ENCODE assay signal across 12 cellular contexts in genomic region chr10:86440874-86441838, GRCh38.
DNase-seq lines count a peak whose midpoint lies in the region; TF ChIP-seq lines count a peak whose summit lies in the region.
"Had no signal": no experiment of that assay in that cellular context is flagged by ENCODE, and none has a peak within 500 bp of the region (broad histone marks: within the 10 kb centered on the region; RNA-seq: fewer than 3 reads in every experiment).

No MANE protein-coding gene starts in this region.

- H3K27me3 ChIP-seq in MM.1S (replicated peaks; ENCODE audit: insufficient read depth, low read length) (no peaks in the 10 kb centered on the region), HAP-1 (ENCODE audit: low read depth) (no peaks in the 10 kb centered on the region)
- H3K27me3 ChIP-seq: pancreas had no signal

- H3K4me1 Mint-ChIP-seq in T-helper 2 cell treated with Interferon-gamma antibody and Interleukin-4, amounts not matched to agents 5 μg/mL and 100 μg/mL, for 36 hours (ENCODE audit: low read depth) = peaks cover 20% of the 10 kb centered on the region

- H3K9me2 ChIP-seq in MM.1S (replicated peaks; ENCODE audit: insufficient read depth, low read length) = no peaks in the 10 kb centered on the region

- H3K27ac ChIP-seq in RWPE1 (no peak overlapping the region), MM.1S (ENCODE audit: low read length) (no peak overlapping the region)

- H3K4me3 Mint-ChIP-seq in T-helper 2 cell treated with Interferon-gamma antibody and Interleukin-4, amounts not matched to agents 5 μg/mL and 100 μg/mL, for 36 hours = no peak overlapping the region

- peaks cover 13% of the 10 kb centered on the region; the same call in 1 of the 2 replicates for H3K36me3 ChIP-seq in MM.1S (replicated peaks; ENCODE audit: insufficient read depth, low read length)
- peaks cover 43% of the 10 kb centered on the region for H3K36me3 ChIP-seq in HAP-1 (replicated peaks)

- POLR2A ChIA-PET in RWPE1 (lab: Yijun Ruan, JAX; ENCODE audit: low non-redundant PET) = no interaction called here

- H3F3A ChIP-seq in MM.1S (ENCODE audit: insufficient read depth, low read length) = no peaks in the 10 kb centered on the region

- no peak overlapping the region for H3K9ac ChIP-seq in MM.1S (ENCODE audit: low read length)

- H3K4me3 ChIP-seq in retinal pigment epithelial cell (ENCODE audit: low read length) = no peak overlapping the region
- no peak overlapping the region for H3K4me3 ChIP-seq in MM.1S (ENCODE audit: low read length)
- no peak overlapping the region for H3K4me3 ChIP-seq in HAP-1
- H3K4me3 ChIP-seq: pancreas had no signal

- H2AFZ ChIP-seq in MM.1S (ENCODE audit: low read length) = no peak overlapping the region

- H3K79me2 ChIP-seq in MM.1S (ENCODE audit: low read length) = peaks cover 9% of the 10 kb centered on the region; the same call in 1 of the 2 replicates

- DNase-seq in T-helper 2 cell treated with Interferon-gamma antibody and Interleukin-4, amounts not matched to agents 5 μg/mL and 100 μg/mL, for 36 hours (ENCODE audit: low spot score) = no peak
- DNase-seq in T-helper 2 cell (no peak), RWPE1 (ENCODE audit: low spot score) (peak; percentile 48), fibroblast of peridontal ligament (ENCODE audit: extremely low read depth) (peak; percentile 57), retinal pigment epithelial cell (ENCODE audit: low read depth) (peak; percentile 66), MM.1S (no peak), HAP-1 (ENCODE audit: low spot score in 2 of 2) (no peak), NOMO-1 treated with dmso at 0.1 percent for 144 hours (lab: John Stamatoyannopoulos, UW; ENCODE audit: unreplicated experiment) (no peak)
- DNase-seq: activated CD4-positive, alpha-beta T cell treated with anti-CD3 and anti-CD28 coated beads, Interleukin-2, amount 50 U/mL, for 1 hour; NCI-H526 treated with DMSO at 0.1 percent for 48 hours; pancreas; stimulated activated naive CD4-positive, alpha-beta T cell treated with Interleukin-2 at 50 U/mL for 16 hours had no signal

- CTCF ChIA-PET in RWPE1 (lab: Yijun Ruan, JAX) = no interaction called here

- H4K20me1 ChIP-seq in MM.1S (ENCODE audit: insufficient read depth, low read length) = no peaks in the 10 kb centered on the region

- no peaks in the 10 kb centered on the region for H3K9me3 ChIP-seq in MM.1S (replicated peaks; ENCODE audit: insufficient read depth, low read length)
- no peaks in the 10 kb centered on the region for H3K9me3 ChIP-seq in HAP-1
- H3K9me3 ChIP-seq: pancreas had no signal

- H3K4me2 ChIP-seq in MM.1S (ENCODE audit: low read depth, low read length) = no peak overlapping the region

- in situ Hi-C loops in HAP-1 (cut with MboI; ENCODE audit: low sequenced_read_pairs) = no loop called here

- TF ChIP-seq CTCF in RWPE1 (conservative IDR thresholded peaks at IDR 0.05; ENCODE audit: low read depth) (no peak), retinal pigment epithelial cell (conservative IDR thresholded peaks at IDR 0.05; ENCODE audit: low read depth, low read length) (no peak), MM.1S (IDR thresholded peaks at IDR 0.05; ENCODE audit: low read length) (no peak)

- peaks cover 68% of the 10 kb centered on the region for H3K36me3 Mint-ChIP-seq in T-helper 2 cell treated with Interferon-gamma antibody and Interleukin-4, amounts not matched to agents 5 μg/mL and 100 μg/mL, for 36 hours (ENCODE audit: low read depth)

- peak overlapping the region; percentile 46 for H3K27ac Mint-ChIP-seq in T-helper 2 cell treated with Interferon-gamma antibody and Interleukin-4, amounts not matched to agents 5 μg/mL and 100 μg/mL, for 36 hours

- H3K27me3 Mint-ChIP-seq in T-helper 2 cell treated with Interferon-gamma antibody and Interleukin-4, amounts not matched to agents 5 μg/mL and 100 μg/mL, for 36 hours (ENCODE audit: low read depth) = no peaks in the 10 kb centered on the region

- no peaks in the 10 kb centered on the region for H3K9me3 Mint-ChIP-seq in T-helper 2 cell treated with Interferon-gamma antibody and Interleukin-4, amounts not matched to agents 5 μg/mL and 100 μg/mL, for 36 hours

- H3K4me1 ChIP-seq in MM.1S (ENCODE audit: low read length) = no peaks in the 10 kb centered on the region
- no peaks in the 10 kb centered on the region for H3K4me1 ChIP-seq in HAP-1

Comparison
In these comparisons a context has a peak if more than half of its experiments do, and no peak if none do; other contexts are left out.
1. DNase-seq: peak in RWPE1 (single experiment), fibroblast of peridontal ligament (single experiment) and retinal pigment epithelial cell (single experiment); none in T-helper 2 cell treated with Interferon-gamma antibody and Interleukin-4, amounts not matched to agents 5 μg/mL and 100 μg/mL, for 36 hours (single experiment), T-helper 2 cell (0 of 5), MM.1S (single experiment), HAP-1 (0 of 2) and NOMO-1 treated with dmso at 0.1 percent for 144 hours (single experiment).